1 cellular context compared by ENCODE assay signal in genomic region chr17:81976332-81977210, GRCh38.
A peak's percentile ranks its signal among the peaks of the same experiment; 100 is the strongest.
TF ChIP-seq lines count a peak whose summit lies in the region.

No MANE protein-coding gene starts in this region.

TF ChIP-seq in HepG2, 621 proteins besides CTCF, POLR2A, EP300 and RAD21 (continued from another document and continues in another):
- TF ChIP-seq ZNF253 (CRISPR knock-in tag; IDR thresholded peaks at IDR 0.05; ENCODE audit: borderline replicate concordance) (no peak), NR2F1 (CRISPR knock-in tag; IDR thresholded peaks at IDR 0.05) (no peak), TMF1 (CRISPR knock-in tag; IDR thresholded peaks at IDR 0.05; ENCODE audit: low read depth) (no peak), SIX4 (CRISPR knock-in tag; IDR thresholded peaks at IDR 0.05) (0 out of 2 replicates have a peak, but pooled peaks have one; percentile 17), ZNF407 (CRISPR knock-in tag; IDR thresholded peaks at IDR 0.05; ENCODE audit: not compliant biosample characterization) (no peak), ZFP90 (CRISPR knock-in tag; IDR thresholded peaks at IDR 0.05; ENCODE audit: borderline replicate concordance) (no peak; the same call in 1 of the 2 replicates), IKZF5 (CRISPR knock-in tag; IDR thresholded peaks at IDR 0.05) (no peak; the same call in 1 of the 2 replicates), ZNF367 (CRISPR knock-in tag; IDR thresholded peaks at IDR 0.05; ENCODE audit: borderline replicate concordance) (no peak), CREB3 (CRISPR knock-in tag; IDR thresholded peaks at IDR 0.05) (no peak), KAT7 (CRISPR knock-in tag; IDR thresholded peaks at IDR 0.05; ENCODE audit: borderline replicate concordance) (no peak; the same call in 1 of the 2 replicates), CHD2 (IDR thresholded peaks at IDR 0.05; ENCODE audit: low read depth, low read length) (no peak), TFAP4 (IDR thresholded peaks at IDR 0.05; ENCODE audit: borderline replicate concordance, low read depth) (no peak), HMGA1 (CRISPR knock-in tag; conservative IDR thresholded peaks at IDR 0.05) (no peak), SMAD1 (CRISPR knock-in tag; IDR thresholded peaks at IDR 0.05; ENCODE audit: borderline replicate concordance, low read depth) (no peak), ZNF75D (CRISPR knock-in tag; IDR thresholded peaks at IDR 0.05; ENCODE audit: borderline replicate concordance) (no peak; the same call in 1 of the 2 replicates), ZFX (CRISPR knock-in tag; IDR thresholded peaks at IDR 0.05; ENCODE audit: low read depth) (peak; percentile 48; the same call in 1 of the 2 replicates), ZNF782 (CRISPR knock-in tag; IDR thresholded peaks at IDR 0.05; ENCODE audit: borderline replicate concordance) (no peak), ZNF713 (CRISPR knock-in tag; IDR thresholded peaks at IDR 0.05) (no peak), ZNF7 (CRISPR knock-in tag; IDR thresholded peaks at IDR 0.05) (no peak), SNAPC2 (CRISPR knock-in tag; IDR thresholded peaks at IDR 0.05) (no peak), TOE1 (CRISPR knock-in tag; IDR thresholded peaks at IDR 0.05) (no peak), MAZ (IDR thresholded peaks at IDR 0.05; ENCODE audit: borderline replicate concordance, low read depth, low read length) (no peak), MAZ (CRISPR knock-in tag; IDR thresholded peaks at IDR 0.05; ENCODE audit: low read depth) (no peak), ZFP91 (CRISPR knock-in tag; IDR thresholded peaks at IDR 0.05; ENCODE audit: borderline replicate concordance) (peak; percentile 75), NPAS2 (CRISPR knock-in tag; IDR thresholded peaks at IDR 0.05; ENCODE audit: borderline replicate concordance) (no peak), ZBTB20 (CRISPR knock-in tag; IDR thresholded peaks at IDR 0.05; ENCODE audit: borderline replicate concordance, low read depth) (no peak), XRCC5 (optimal IDR thresholded peaks at IDR 0.05; ENCODE audit: low read length) (peak; percentile 48), AGO2 (optimal IDR thresholded peaks at IDR 0.05; ENCODE audit: low read depth, low read length) (peak; percentile 99), SCMH1 (CRISPR knock-in tag; IDR thresholded peaks at IDR 0.05; ENCODE audit: borderline replicate concordance) (no peak), ZNF446 (CRISPR knock-in tag; IDR thresholded peaks at IDR 0.05) (no peak)
- TF ChIP-seq, protein P1, sequence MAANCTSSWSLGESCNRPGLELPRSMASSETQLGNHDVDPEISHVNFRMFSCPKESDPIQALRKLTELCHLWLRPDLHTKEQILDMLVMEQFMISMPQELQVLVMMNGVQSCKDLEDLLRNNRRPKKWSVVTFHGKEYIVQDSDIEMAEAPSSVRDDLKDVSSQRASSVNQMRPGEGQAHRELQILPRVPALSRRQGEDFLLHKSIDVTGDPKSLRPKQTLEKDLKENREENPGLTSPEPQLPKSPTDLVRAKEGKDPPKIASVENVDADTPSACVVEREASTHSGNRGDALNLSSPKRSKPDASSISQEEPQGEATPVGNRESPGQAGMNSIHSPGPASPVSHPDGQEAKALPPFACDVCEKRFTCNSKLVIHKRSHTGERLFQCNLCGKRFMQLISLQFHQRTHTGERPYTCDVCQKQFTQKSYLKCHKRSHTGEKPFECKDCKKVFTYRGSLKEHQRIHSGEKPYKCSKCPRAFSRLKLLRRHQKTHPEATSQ (CRISPR knock-in tag; IDR thresholded peaks at IDR 0.05; ENCODE audit: borderline replicate concordance), result no peak
- TF ChIP-seq, protein P2, sequence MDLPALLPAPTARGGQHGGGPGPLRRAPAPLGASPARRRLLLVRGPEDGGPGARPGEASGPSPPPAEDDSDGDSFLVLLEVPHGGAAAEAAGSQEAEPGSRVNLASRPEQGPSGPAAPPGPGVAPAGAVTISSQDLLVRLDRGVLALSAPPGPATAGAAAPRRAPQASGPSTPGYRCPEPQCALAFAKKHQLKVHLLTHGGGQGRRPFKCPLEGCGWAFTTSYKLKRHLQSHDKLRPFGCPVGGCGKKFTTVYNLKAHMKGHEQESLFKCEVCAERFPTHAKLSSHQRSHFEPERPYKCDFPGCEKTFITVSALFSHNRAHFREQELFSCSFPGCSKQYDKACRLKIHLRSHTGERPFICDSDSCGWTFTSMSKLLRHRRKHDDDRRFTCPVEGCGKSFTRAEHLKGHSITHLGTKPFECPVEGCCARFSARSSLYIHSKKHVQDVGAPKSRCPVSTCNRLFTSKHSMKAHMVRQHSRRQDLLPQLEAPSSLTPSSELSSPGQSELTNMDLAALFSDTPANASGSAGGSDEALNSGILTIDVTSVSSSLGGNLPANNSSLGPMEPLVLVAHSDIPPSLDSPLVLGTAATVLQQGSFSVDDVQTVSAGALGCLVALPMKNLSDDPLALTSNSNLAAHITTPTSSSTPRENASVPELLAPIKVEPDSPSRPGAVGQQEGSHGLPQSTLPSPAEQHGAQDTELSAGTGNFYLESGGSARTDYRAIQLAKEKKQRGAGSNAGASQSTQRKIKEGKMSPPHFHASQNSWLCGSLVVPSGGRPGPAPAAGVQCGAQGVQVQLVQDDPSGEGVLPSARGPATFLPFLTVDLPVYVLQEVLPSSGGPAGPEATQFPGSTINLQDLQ (CRISPR knock-in tag; IDR thresholded peaks at IDR 0.05), result peak; percentile 47; the same call in 1 of the 2 replicates
- TF ChIP-seq, protein P3, sequence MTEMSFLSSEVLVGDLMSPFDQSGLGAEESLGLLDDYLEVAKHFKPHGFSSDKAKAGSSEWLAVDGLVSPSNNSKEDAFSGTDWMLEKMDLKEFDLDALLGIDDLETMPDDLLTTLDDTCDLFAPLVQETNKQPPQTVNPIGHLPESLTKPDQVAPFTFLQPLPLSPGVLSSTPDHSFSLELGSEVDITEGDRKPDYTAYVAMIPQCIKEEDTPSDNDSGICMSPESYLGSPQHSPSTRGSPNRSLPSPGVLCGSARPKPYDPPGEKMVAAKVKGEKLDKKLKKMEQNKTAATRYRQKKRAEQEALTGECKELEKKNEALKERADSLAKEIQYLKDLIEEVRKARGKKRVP (CRISPR knock-in tag; IDR thresholded peaks at IDR 0.05), result no peak
- TF ChIP-seq, protein P4, sequence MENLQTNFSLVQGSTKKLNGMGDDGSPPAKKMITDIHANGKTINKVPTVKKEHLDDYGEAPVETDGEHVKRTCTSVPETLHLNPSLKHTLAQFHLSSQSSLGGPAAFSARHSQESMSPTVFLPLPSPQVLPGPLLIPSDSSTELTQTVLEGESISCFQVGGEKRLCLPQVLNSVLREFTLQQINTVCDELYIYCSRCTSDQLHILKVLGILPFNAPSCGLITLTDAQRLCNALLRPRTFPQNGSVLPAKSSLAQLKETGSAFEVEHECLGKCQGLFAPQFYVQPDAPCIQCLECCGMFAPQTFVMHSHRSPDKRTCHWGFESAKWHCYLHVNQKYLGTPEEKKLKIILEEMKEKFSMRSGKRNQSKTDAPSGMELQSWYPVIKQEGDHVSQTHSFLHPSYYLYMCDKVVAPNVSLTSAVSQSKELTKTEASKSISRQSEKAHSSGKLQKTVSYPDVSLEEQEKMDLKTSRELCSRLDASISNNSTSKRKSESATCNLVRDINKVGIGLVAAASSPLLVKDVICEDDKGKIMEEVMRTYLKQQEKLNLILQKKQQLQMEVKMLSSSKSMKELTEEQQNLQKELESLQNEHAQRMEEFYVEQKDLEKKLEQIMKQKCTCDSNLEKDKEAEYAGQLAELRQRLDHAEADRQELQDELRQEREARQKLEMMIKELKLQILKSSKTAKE (CRISPR knock-in tag; IDR thresholded peaks at IDR 0.05; ENCODE audit: borderline replicate concordance), result no peak
- TF ChIP-seq, protein P5, sequence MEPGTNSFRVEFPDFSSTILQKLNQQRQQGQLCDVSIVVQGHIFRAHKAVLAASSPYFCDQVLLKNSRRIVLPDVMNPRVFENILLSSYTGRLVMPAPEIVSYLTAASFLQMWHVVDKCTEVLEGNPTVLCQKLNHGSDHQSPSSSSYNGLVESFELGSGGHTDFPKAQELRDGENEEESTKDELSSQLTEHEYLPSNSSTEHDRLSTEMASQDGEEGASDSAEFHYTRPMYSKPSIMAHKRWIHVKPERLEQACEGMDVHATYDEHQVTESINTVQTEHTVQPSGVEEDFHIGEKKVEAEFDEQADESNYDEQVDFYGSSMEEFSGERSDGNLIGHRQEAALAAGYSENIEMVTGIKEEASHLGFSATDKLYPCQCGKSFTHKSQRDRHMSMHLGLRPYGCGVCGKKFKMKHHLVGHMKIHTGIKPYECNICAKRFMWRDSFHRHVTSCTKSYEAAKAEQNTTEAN (CRISPR knock-in tag; conservative IDR thresholded peaks at IDR 0.05), result no peak
